Comparison of ENCODE assay signal across 15 cellular contexts in genomic region chr20:35972445-35972844, GRCh38. TPM values are rescaled to one million over a fixed set of nuclear protein-coding genes. Genes with fewer than 3 reads are reported as not detected.
DNase-seq lines count a peak whose midpoint lies in the region; TF ChIP-seq lines count a peak whose summit lies in the region.
"Had no signal": no experiment of that assay in that cellular context is flagged by ENCODE, and none has a peak within 500 bp of the region (broad histone marks: within the 10 kb centered on the region; RNA-seq: fewer than 3 reads in every experiment).

No MANE protein-coding gene starts in this region.

- peaks cover 3% of the 10 kb centered on the region for H3F3A ChIP-seq in smooth muscle cell (ENCODE audit: low read depth)

- TF ChIP-seq EP300 in transverse colon (IDR thresholded peaks at IDR 0.05; ENCODE audit: low read depth): no peak

- H3K4me1 ChIP-seq in smooth muscle cell (ENCODE audit: low read depth) (no peaks in the 10 kb centered on the region), transverse colon (no peaks in the 10 kb centered on the region)
- H3K4me1 ChIP-seq: HAP-1, tibial artery had no signal

- H3K36me3 ChIP-seq in smooth muscle cell (ENCODE audit: low read depth) (no peaks in the 10 kb centered on the region), transverse colon (no peaks in the 10 kb centered on the region)
- H3K36me3 ChIP-seq: HAP-1, neutrophil, tibial artery had no signal

- no peak for TF ChIP-seq POLR2A in transverse colon (IDR thresholded peaks at IDR 0.05)

- DNase-seq in NCI-H2081 (lab: John Stamatoyannopoulos, UW) (peak; percentile 33 to 54), NCI-H2081 treated with DMSO at 0.1 percent for 48 hours (lab: John Stamatoyannopoulos, UW) (no peak), NCI-H446 treated with DMSO at 0.1 percent for 48 hours (lab: John Stamatoyannopoulos, UW) (peak; percentile 70), astrocyte of the spinal cord (ENCODE audit: low read depth, low spot score) (peak; percentile 23), smooth muscle cell (lab: John Stamatoyannopoulos, UW; ENCODE audit: unreplicated experiment) (no peak), KBM-7 (no peak), transverse colon (no peak), hypothalamus (lab: John Stamatoyannopoulos, UW) (no peak)
- DNase-seq: activated CD4-positive, alpha-beta T cell treated with anti-CD3 and anti-CD28 coated beads for 36 hours; activated CD8-positive, alpha-beta memory T cell treated with anti-CD3 and anti-CD28 coated beads, Interleukin-2, amount 10 ng/mL, durations not matched to agents 7 days and 5 days; C1 segment of cervical spinal cord; KG1; tibial artery had no signal

- H3K9me3 ChIP-seq in smooth muscle cell (replicated peaks; ENCODE audit: low read depth): no peaks in the 10 kb centered on the region
- no peaks in the 10 kb centered on the region for H3K9me3 ChIP-seq in transverse colon
- H3K9me3 ChIP-seq: HAP-1, neutrophil, tibial artery had no signal

- 7% methylated on average over 4 of the region's 4 CpGs for WGBS in smooth muscle cell (ENCODE audit: low lambda C conversion rate)
- WGBS in transverse colon (ENCODE audit: low coverage in 1 of 2), 2 donors: 64 to 87% methylated on average over 3 to 4 of the region's 4 CpGs

- no peaks in the 10 kb centered on the region for H3K27me3 ChIP-seq in smooth muscle cell (ENCODE audit: low read depth)
- no peaks in the 10 kb centered on the region for H3K27me3 ChIP-seq in transverse colon
- H3K27me3 ChIP-seq: tibial artery had no signal

- H3K9ac ChIP-seq in smooth muscle cell (ENCODE audit: low read depth): peak overlapping the region; percentile 74

- no peaks in the 10 kb centered on the region for H4K20me1 ChIP-seq in smooth muscle cell (ENCODE audit: low read depth)

- H3K79me2 ChIP-seq in smooth muscle cell (ENCODE audit: low read depth): no peaks in the 10 kb centered on the region

- no peak for TF ChIP-seq CTCF in astrocyte of the spinal cord (IDR thresholded peaks at IDR 0.05; ENCODE audit: low read depth, low read length)
- no peak for TF ChIP-seq CTCF in smooth muscle cell (IDR thresholded peaks at IDR 0.05; ENCODE audit: borderline replicate concordance, insufficient read depth, poor library complexity, severe bottlenecking)
- TF ChIP-seq CTCF in transverse colon (IDR thresholded peaks at IDR 0.05): no peak

- H2AFZ ChIP-seq in smooth muscle cell (ENCODE audit: low read depth): no peak overlapping the region

- intact Hi-C loops in transverse colon (cut with DNase I; ENCODE audit: low total_unique reads): no loop called here

- no peak overlapping the region for H3K4me2 ChIP-seq in smooth muscle cell

- peak overlapping the region; percentile 90 for H3K27ac ChIP-seq in smooth muscle cell (ENCODE audit: low read depth)
- H3K27ac ChIP-seq in transverse colon: no peak overlapping the region
- H3K27ac ChIP-seq: neutrophil, tibial artery had no signal

- in situ Hi-C loops in astrocyte of the spinal cord (cut with HindIII; ENCODE audit: low sequenced_read_pairs) (no loop called here), KBM-7 (cut with MboI; ENCODE audit: low pct_unique_long_range_greater_than_20kb, low sequenced_read_pairs) (no loop called here), transverse colon (cut with MboI; ENCODE audit: low pct_ligation_motif_present in 1 of 4, low pct_unique_long_range_greater_than_20kb in 1 of 4, low sequenced_read_pairs in 3 of 4) (no loop called here)

- no peak overlapping the region for H3K4me3 ChIP-seq in astrocyte of the spinal cord (ENCODE audit: low read depth, low read length)
- no peak overlapping the region for H3K4me3 ChIP-seq in smooth muscle cell
- no peak overlapping the region for H3K4me3 ChIP-seq in transverse colon
- H3K4me3 ChIP-seq: HAP-1, tibial artery had no signal

RNA-seq across cellular contexts. Expression of gene CNBD2, which starts 4.1 kb away (rescaled TPM):
- total RNA-seq in smooth muscle cell: 4.8 and 10.2 TPM in 2 replicates
- 0.18 and 2.8 TPM in 2 replicates for polyA plus RNA-seq in smooth muscle cell
- 1 to 10 TPM in 3 of 4 donors, not detected in 1; 6.2 to 9.4 (median 7.8) TPM for total RNA-seq in transverse colon

RNA-seq across cellular contexts. Expression of gene SCAND1, which starts 18.1 kb away (rescaled TPM):
- 20.9 and 26.7 TPM in 2 replicates for total RNA-seq in smooth muscle cell
- polyA plus RNA-seq in smooth muscle cell: 128 and 135 TPM in 2 replicates
- 100 to 1,000 TPM in 3 of 4 donors, 10 to 100 TPM in 1; 80.8 to 152 (median 109) TPM for total RNA-seq in transverse colon

Comparison
In these comparisons a context has a peak if more than half of its experiments do, and no peak if none do; other contexts are left out.
1. DNase-seq: peak in NCI-H2081 (2 of 2), NCI-H446 treated with DMSO at 0.1 percent for 48 hours (single experiment) and astrocyte of the spinal cord (single experiment); none in NCI-H2081 treated with DMSO at 0.1 percent for 48 hours (single experiment), smooth muscle cell (single experiment), KBM-7 (single experiment), transverse colon (single experiment) and hypothalamus (0 of 51).